23 cellular contexts compared by ENCODE assay signal in the genomic region with DNA sequence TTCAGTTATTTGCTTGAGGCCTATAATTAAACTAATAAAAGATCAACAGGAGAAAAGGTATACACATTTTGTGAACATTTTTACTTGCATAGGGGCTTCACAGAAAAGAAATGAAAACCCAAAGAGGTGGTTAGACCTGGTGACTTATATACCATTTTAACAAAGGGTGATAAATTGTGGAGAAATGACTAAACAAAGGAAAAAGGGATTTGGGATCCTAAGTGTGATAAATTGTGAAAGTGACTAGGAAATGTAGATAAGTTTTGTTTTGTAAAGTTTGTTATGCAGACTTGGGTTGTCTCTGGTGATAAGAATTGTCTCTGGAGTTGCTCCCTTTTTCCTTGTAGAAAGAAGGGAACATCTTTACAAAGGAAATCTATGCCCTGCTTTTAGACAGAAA.
"Had no signal": no experiment of that assay in that cellular context is flagged by ENCODE, and none has a peak within 500 bp of the region (broad histone marks: within the 10 kb centered on the region; RNA-seq: fewer than 3 reads in every experiment).

No MANE protein-coding gene starts in this region.

- DNase-seq: dermis blood vessel endothelial cell; foreskin melanocyte; head of caudate nucleus; hippocampal formation; left colon; left ventricle myocardium superior; mesenchymal stem cell; midbrain; occipital lobe; psoas muscle; retina; right lobe of liver; stimulated activated CD4-positive, alpha-beta T cell treated with anti-CD3 and anti-CD28 coated beads, Interleukin-4, amount 100 ng/mL, for 1 hour; stimulated activated CD8-positive, alpha-beta memory T cell treated with anti-CD3 and anti-CD28 coated beads, Interleukin-4, amount 100 ng/mL, for 48 hours; stimulated activated naive CD8-positive, alpha-beta T cell treated with anti-CD3 and anti-CD28 coated beads, Interleukin-15, Interleukin-2, amounts not matched to agents 100 U/mL and 50 U/mL, for 24 hours; thyroid gland had no signal

- H3K27ac Mint-ChIP-seq: natural killer cell treated with Interleukin-12 subunit alpha and Interleukin-12 subunit beta and Interleukin-15 and Interleukin-18, amount 100 ng/mL, for 72 hours; neural progenitor cell; stimulated activated effector memory CD8-positive, alpha-beta T cell treated with anti-CD3 and anti-CD28 coated beads, Interleukin-12 subunit alpha, Interleukin-12 subunit beta, amount 100 ng/mL, for 72 hours; type B pancreatic cell had no signal

- H3K9me3 ChIP-seq: right lobe of liver, suprapubic skin, thyroid gland had no signal

- H3K4me3 ChIP-seq: lung, neural progenitor cell, psoas muscle, right lobe of liver, suprapubic skin, thyroid gland had no signal

- H3K4me3 Mint-ChIP-seq: natural killer cell treated with Interleukin-12 subunit alpha and Interleukin-12 subunit beta and Interleukin-15 and Interleukin-18, amount 100 ng/mL, for 72 hours; neural progenitor cell; stimulated activated effector memory CD8-positive, alpha-beta T cell treated with anti-CD3 and anti-CD28 coated beads, Interleukin-12 subunit alpha, Interleukin-12 subunit beta, amount 100 ng/mL, for 72 hours; type B pancreatic cell had no signal

- ATAC-seq: left colon; left ventricle myocardium superior; natural killer cell treated with Interleukin-12 subunit alpha and Interleukin-12 subunit beta and Interleukin-15 and Interleukin-18, amount 100 ng/mL, for 72 hours; psoas muscle; right lobe of liver; stimulated activated effector memory CD8-positive, alpha-beta T cell treated with anti-CD3 and anti-CD28 coated beads, Interleukin-12 subunit alpha, Interleukin-12 subunit beta, amount 100 ng/mL, for 72 hours; stimulated activated naive CD8-positive, alpha-beta T cell treated with anti-CD3 and anti-CD28 coated beads, Interleukin-15, Interleukin-2, amounts not matched to agents 100 U/mL and 50 U/mL, for 24 hours had no signal

- H3K36me3 Mint-ChIP-seq: stimulated activated effector memory CD8-positive, alpha-beta T cell treated with anti-CD3 and anti-CD28 coated beads, Interleukin-12 subunit alpha, Interleukin-12 subunit beta, amount 100 ng/mL, for 72 hours; type B pancreatic cell had no signal

- H3K4me1 ChIP-seq: neural progenitor cell, parathyroid adenoma, psoas muscle, right lobe of liver, suprapubic skin, thyroid gland had no signal

- H3K27ac ChIP-seq: neural progenitor cell, parathyroid adenoma, psoas muscle, right lobe of liver, suprapubic skin, thyroid gland had no signal

- H3K36me3 ChIP-seq: neural progenitor cell, right lobe of liver, suprapubic skin, thyroid gland had no signal

- H3K27me3 Mint-ChIP-seq: type B pancreatic cell had no signal

- H3K4me1 Mint-ChIP-seq: neural progenitor cell; stimulated activated effector memory CD8-positive, alpha-beta T cell treated with anti-CD3 and anti-CD28 coated beads, Interleukin-12 subunit alpha, Interleukin-12 subunit beta, amount 100 ng/mL, for 72 hours had no signal
